In genomic region chr4:4580494-4580893, GRCh38 we compare ENCODE assay signal across 33 cellular contexts.
"Had no signal": no experiment of that assay in that cellular context is flagged by ENCODE, and none has a peak within 500 bp of the region (broad histone marks: within the 10 kb centered on the region; RNA-seq: fewer than 3 reads in every experiment).

No MANE protein-coding gene starts in this region.

- DNase-seq: activated effector memory CD4-positive, alpha-beta T cell treated with anti-CD3 and anti-CD28 coated beads, Interleukin-2, amount 50 U/mL, for 16 hours; activated effector memory CD4-positive, alpha-beta T cell treated with Interleukin-2 at 50 U/mL for 16 hours; activated gamma-delta T cell; activated gamma-delta T cell treated with Interleukin-2 at 50 U/mL for 16 hours; activated naive CD4-positive, alpha-beta T cell; activated naive CD4-positive, alpha-beta T cell treated with anti-CD3 and anti-CD28 coated beads for 36 hours; activated naive CD4-positive, alpha-beta T cell treated with anti-CD3 and anti-CD28 coated beads, Interleukin-2, amount 10 ng/mL, durations not matched to agents 7 days and 5 days; activated naive CD4-positive, alpha-beta T cell treated with anti-CD3 and anti-CD28 coated beads, Interleukin-2, amount 50 U/mL, for 16 hours; activated naive CD4-positive, alpha-beta T cell treated with Interleukin-2 at 50 U/mL for 16 hours; activated naive CD8-positive, alpha-beta T cell treated with anti-CD3 and anti-CD28 coated beads for 36 hours; activated naive CD8-positive, alpha-beta T cell treated with anti-CD3 and anti-CD28 coated beads, Interleukin-2, amount 10 ng/mL, durations not matched to agents 7 days and 5 days; activated naive CD8-positive, alpha-beta T cell treated with anti-CD3 and anti-CD28 coated beads, Interleukin-2, amount 50 U/mL, for 24 hours; activated T-cell treated with anti-CD3 and anti-CD28 coated beads, Interleukin-2, amount 50 U/mL, for 24 hours; activated T-cell treated with anti-CD3 and anti-CD28 coated beads, Interleukin-2, amount 50 U/mL, for 4 hours; activated T-cell treated with anti-CD3 and anti-CD28 coated beads, Interleukin-2, amount 50 U/mL, for 48 hours; activated T-cell treated with anti-CD3 and anti-CD28 coated beads, Interleukin-2, amount 50 U/mL, for 72 hours; adrenal gland; amniotic stem cell; amygdala; anterior cingulate cortex; aorta; body of pancreas; brain microvascular endothelial cell; caudate nucleus; central memory CD4-positive, alpha-beta T cell; cerebellar nuclear complex had no signal

- H3K4me3 ChIP-seq: adrenal gland, ascending aorta, body of pancreas, breast epithelium, cardiac muscle cell had no signal

- H3K9me3 ChIP-seq: adrenal gland, ascending aorta, body of pancreas, breast epithelium had no signal

- FAIRE-seq: astrocyte, bronchial epithelial cell had no signal

- H3K27me3 ChIP-seq: adrenal gland, ascending aorta, body of pancreas, brain microvascular endothelial cell, breast epithelium, cardiac muscle cell had no signal

- H3K4me1 ChIP-seq: adrenal gland, ascending aorta, body of pancreas, breast epithelium had no signal

- ATAC-seq: activated naive CD4-positive, alpha-beta T cell treated with anti-CD3 and anti-CD28 coated beads, Interleukin-2, amount 50 U/mL, for 72 hours; activated naive CD8-positive, alpha-beta T cell treated with anti-CD3 and anti-CD28 coated beads, Interleukin-2, amount 50 U/mL, for 24 hours; activated T-cell treated with anti-CD3 and anti-CD28 coated beads, Interleukin-2, amount 50 U/mL, for 4 hours; activated T-cell treated with anti-CD3 and anti-CD28 coated beads, Interleukin-2, amount 50 U/mL, for 72 hours; activated T-helper 17 cell treated with anti-CD3 and anti-CD28 coated beads, Interleukin-2, amount 50 U/mL, for 72 hours; body of pancreas had no signal

- H3K27ac ChIP-seq: adrenal gland, ascending aorta, body of pancreas, brain microvascular endothelial cell, breast epithelium, cardiac muscle cell had no signal

- H3K36me3 ChIP-seq: adrenal gland, ascending aorta, brain microvascular endothelial cell, breast epithelium, cardiac muscle cell had no signal
